12 cellular contexts compared by ENCODE assay signal in genomic region chr12:46547421-46548340, GRCh38.
DNase-seq lines count a peak whose midpoint lies in the region; ATAC-seq, FAIRE-seq and TF ChIP-seq lines count a peak whose summit lies in the region.
"Had no signal": no experiment of that assay in that cellular context is flagged by ENCODE, and none has a peak within 500 bp of the region (broad histone marks: within the 10 kb centered on the region; RNA-seq: fewer than 3 reads in every experiment).

No MANE protein-coding gene starts in this region.

- peak overlapping the region; percentile 82 for H3K27ac Mint-ChIP-seq in activated CD8-positive, alpha-beta T cell treated with anti-CD3 and anti-CD28 coated beads for 36 hours
- H3K27ac Mint-ChIP-seq in memory B cell: peak overlapping the region; percentile 39

- H3K27me3 Mint-ChIP-seq in activated CD8-positive, alpha-beta T cell treated with anti-CD3 and anti-CD28 coated beads for 36 hours: no peaks in the 10 kb centered on the region
- H3K27me3 Mint-ChIP-seq in memory B cell: no peaks in the 10 kb centered on the region

- no peak for TF ChIP-seq EP300 in A549 (IDR thresholded peaks at IDR 0.05)
- TF ChIP-seq EP300 in tibial nerve (IDR thresholded peaks at IDR 0.05): no peak

- peaks cover 18% of the 10 kb centered on the region for H3K36me3 Mint-ChIP-seq in activated CD8-positive, alpha-beta T cell treated with anti-CD3 and anti-CD28 coated beads for 36 hours (ENCODE audit: low read depth)
- peaks cover 19% of the 10 kb centered on the region for H3K36me3 Mint-ChIP-seq in memory B cell

- no peak for FAIRE-seq in A549 (lab: Jason Lieb, UNC)

- CTCF ChIA-PET in A549 (lab: Yijun Ruan, JAX): interaction anchor here (0.9 to 1.8 kb wide), 3 partner anchors 8 to 37 kb away, joined by 3 to 4 read pairs (median 4); no protein-coding TSS in a partner anchor
- CTCF ChIA-PET in activated CD8-positive, alpha-beta T cell treated with anti-CD3 and anti-CD28 coated beads for 36 hours (lab: Charles Lee): interaction anchor here (1.2 to 1.9 kb wide), 4 partner anchors 16 to 130 kb away, joined by 3 to 4 read pairs (median 4); no protein-coding TSS in a partner anchor

- no peaks in the 10 kb centered on the region for H3K27me3 ChIP-seq in tibial nerve
- H3K27me3 ChIP-seq: cardiac muscle cell had no signal

- peak overlapping the region; percentile 40 to 74; a peak in 3 of 6 replicates for H3K27ac ChIP-seq in A549
- H3K27ac ChIP-seq in tibial nerve: no peak overlapping the region
- H3K27ac ChIP-seq: C4-2B had no signal

- H3K36me3 ChIP-seq in tibial nerve: no peaks in the 10 kb centered on the region
- H3K36me3 ChIP-seq: cardiac muscle cell had no signal

- ATAC-seq in A549: no peak; a peak in 1 of 6 replicates
- no peak for ATAC-seq in activated CD8-positive, alpha-beta T cell treated with anti-CD3 and anti-CD28 coated beads for 36 hours
- no peak for ATAC-seq in memory B cell (ENCODE audit: low read depth)
- ATAC-seq in HG03565 (IDR thresholded peaks at IDR 0.05; ENCODE audit: unreplicated experiment): no peak

- no peak overlapping the region for H3K4me3 Mint-ChIP-seq in activated CD8-positive, alpha-beta T cell treated with anti-CD3 and anti-CD28 coated beads for 36 hours
- H3K4me3 Mint-ChIP-seq in memory B cell: no peak overlapping the region

- DNase-seq in A549 (ENCODE audit: low read depth in 1 of 2, low spot score in 1 of 2) (no peak), H4 (ENCODE audit: low spot score) (peak; percentile 32), memory B cell (ENCODE audit: low spot score in 2 of 2) (no peak), NCI-H1048 (lab: John Stamatoyannopoulos, UW) (no peak), tibial nerve (ENCODE audit: low spot score in 2 of 2) (no peak), activated gamma-delta T cell treated with Interleukin-2 at 50 U/mL for 16 hours (no peak)
- no peak for DNase-seq in activated CD8-positive, alpha-beta T cell treated with anti-CD3 and anti-CD28 coated beads for 36 hours
- DNase-seq: GOT3, NCI-H345 had no signal

- TF ChIP-seq POLR2A in A549 (IDR thresholded peaks at IDR 0.05; ENCODE audit: low read length) (no peak), tibial nerve (IDR thresholded peaks at IDR 0.05) (no peak)

- H3K4me3 ChIP-seq in A549 (no peak overlapping the region), tibial nerve (no peak overlapping the region)
- H3K4me3 ChIP-seq: cardiac muscle cell had no signal

- TF ChIP-seq RAD21 in A549 (conservative IDR thresholded peaks at IDR 0.05 in 1 of 2, IDR thresholded peaks at IDR 0.05 in 1 of 2): no peak

- 88% methylated on average over 1 of the region's 1 CpG for WGBS in A549 (ENCODE audit: missing lambda C conversion rate)
- 76 to 91% methylated on average over 1 of the region's 1 CpG for WGBS in tibial nerve, 2 donors

- H3K9me3 ChIP-seq in A549: peaks cover 10% of the 10 kb centered on the region; the same call in 1 of the 3 replicates
- peaks cover 0 to 3% (median 0%) of the 10 kb centered on the region in 4 donors for H3K9me3 ChIP-seq in tibial nerve

- no peak overlapping the region for H3K4me2 ChIP-seq in A549

- POLR2A ChIA-PET in A549 (lab: Yijun Ruan, JAX): no interaction called here
- POLR2A ChIA-PET in activated CD8-positive, alpha-beta T cell treated with anti-CD3 and anti-CD28 coated beads for 36 hours (lab: Charles Lee): interaction anchor here (0.9 to 1.5 kb wide), 5 partner anchors 24 to 182 kb away, joined by 4 to 5 read pairs (median 4); partner anchors contain the start of gene SLC38A2

- peaks cover 55% of the 10 kb centered on the region for H3K4me1 Mint-ChIP-seq in activated CD8-positive, alpha-beta T cell treated with anti-CD3 and anti-CD28 coated beads for 36 hours (ENCODE audit: low read depth)
- peaks cover 25% of the 10 kb centered on the region for H3K4me1 Mint-ChIP-seq in memory B cell

- intact Hi-C loops in activated CD8-positive, alpha-beta T cell treated with anti-CD3 and anti-CD28 coated beads for 36 hours (cut with micrococcal nuclease): no loop called here

- peaks cover 14% of the 10 kb centered on the region for H3K9me3 Mint-ChIP-seq in activated CD8-positive, alpha-beta T cell treated with anti-CD3 and anti-CD28 coated beads for 36 hours
- peaks cover 1% of the 10 kb centered on the region for H3K9me3 Mint-ChIP-seq in memory B cell

- H3K4me1 ChIP-seq in A549 (peaks cover 23% of the 10 kb centered on the region), tibial nerve (peaks cover 0 to 6% (median 0%) of the 10 kb centered on the region in 4 donors)

- TF ChIP-seq CTCF in A549 (IDR thresholded peaks at IDR 0.05) (no peak), tibial nerve (IDR thresholded peaks at IDR 0.05) (no peak)
- TF ChIP-seq CTCF in activated CD8-positive, alpha-beta T cell treated with anti-CD3 and anti-CD28 coated beads for 36 hours (IDR thresholded peaks at IDR 0.05): no peak

TF ChIP-seq in A549, 52 proteins besides CTCF, POLR2A, EP300 and RAD21:
- TF ChIP-seq ATOH8 (CRISPR knock-in tag; IDR thresholded peaks at IDR 0.05; ENCODE audit: low read depth) (no peak), HMGXB4 (CRISPR knock-in tag; IDR thresholded peaks at IDR 0.05; ENCODE audit: borderline replicate concordance) (no peak), MAX (IDR thresholded peaks at IDR 0.05) (no peak)
TF ChIP-seq in A549: peak in this region for 0.

Comparison
In these comparisons a context has a peak if more than half of its experiments do, and no peak if none do; other contexts are left out.
1. H3K27ac ChIP-seq: peak in A549 (2 of 2); none in tibial nerve (0 of 4).